Comparison of ENCODE assay signal across 8 cellular contexts in genomic region chr6:158233214-158233795, GRCh38.
A peak's percentile ranks its signal among the peaks of the same experiment; 100 is the strongest.
DNase-seq lines count a peak whose midpoint lies in the region; ATAC-seq and TF ChIP-seq lines count a peak whose summit lies in the region.

No MANE protein-coding gene starts in this region.

- no peaks in the 10 kb centered on the region for H3K9me2 ChIP-seq in DOHH2 (replicated peaks; ENCODE audit: control insufficient read depth, low read length)
- no peaks in the 10 kb centered on the region for H3K9me2 ChIP-seq in Loucy (replicated peaks; ENCODE audit: low read depth, low read length)

- peaks cover 10% of the 10 kb centered on the region for H3K36me3 ChIP-seq in DOHH2 (ENCODE audit: control insufficient read depth, low read length)
- no peaks in the 10 kb centered on the region for H3K36me3 ChIP-seq in Loucy (ENCODE audit: insufficient read depth, low read length)

- TF ChIP-seq CTCF in DOHH2 (IDR thresholded peaks at IDR 0.05; ENCODE audit: low read depth, low read length, poor library complexity, severe bottlenecking) (no peak), Loucy (conservative IDR thresholded peaks at IDR 0.05; ENCODE audit: low read length) (no peak), mesothelial cell of epicardium (IDR thresholded peaks at IDR 0.05; ENCODE audit: unreplicated experiment) (no peak)

- H3K4me1 ChIP-seq in DOHH2 (ENCODE audit: control insufficient read depth, low read length) (peaks cover 27% of the 10 kb centered on the region), Loucy (ENCODE audit: insufficient read depth, low read length, poor library complexity, severe bottlenecking) (no peaks in the 10 kb centered on the region)

- H3F3A ChIP-seq in DOHH2 (ENCODE audit: control insufficient read depth, insufficient read depth), result peaks cover 24% of the 10 kb centered on the region
- H3F3A ChIP-seq in Loucy (ENCODE audit: low read depth), result no peaks in the 10 kb centered on the region

- peak overlapping the region; percentile 3; the same call in 1 of the 2 replicates for H3K27ac ChIP-seq in DOHH2 (ENCODE audit: low read depth, low read length)

- H3K9me3 Mint-ChIP-seq in mesothelial cell of epicardium, result no peaks in the 10 kb centered on the region

- H3K36me3 Mint-ChIP-seq in mesothelial cell of epicardium, result peaks cover 2% of the 10 kb centered on the region

- H3K27ac Mint-ChIP-seq in mesothelial cell of epicardium, result peak overlapping the region; percentile 96

- peaks cover 20% of the 10 kb centered on the region for H3K4me1 Mint-ChIP-seq in mesothelial cell of epicardium

- peak overlapping the region; percentile 54 for H3K9ac ChIP-seq in Loucy (ENCODE audit: low read depth, low read length, poor library complexity, severe bottlenecking)

- H3K4me3 Mint-ChIP-seq in mesothelial cell of epicardium, result peak overlapping the region; percentile 88

- no peak for ATAC-seq in GM19351 (IDR thresholded peaks at IDR 0.05; ENCODE audit: unreplicated experiment)
- ATAC-seq in GM19455 (IDR thresholded peaks at IDR 0.05; ENCODE audit: unreplicated experiment), result no peak

- H3K27me3 Mint-ChIP-seq in mesothelial cell of epicardium (ENCODE audit: low read depth), result no peaks in the 10 kb centered on the region

- H3K4me2 ChIP-seq in DOHH2 (ENCODE audit: low read length) (peak overlapping the region; percentile 100), Loucy (ENCODE audit: low read depth, low read length, poor library complexity, severe bottlenecking) (peak overlapping the region; percentile 84)

- H3K79me2 ChIP-seq in DOHH2 (ENCODE audit: control insufficient read depth, low read length), result peaks cover 68% of the 10 kb centered on the region
- peaks cover 12% of the 10 kb centered on the region; the same call in 1 of the 2 replicates for H3K79me2 ChIP-seq in Loucy (ENCODE audit: insufficient read depth, low read length)

- H3K9me3 ChIP-seq in DOHH2 (ENCODE audit: control insufficient read depth, insufficient read depth, low read length) (no peaks in the 10 kb centered on the region), Loucy (ENCODE audit: insufficient read depth, low read depth, low read length) (no peaks in the 10 kb centered on the region)

- H3K4me3 ChIP-seq in DOHH2 (ENCODE audit: low read length), result peak overlapping the region; percentile 98
- peak overlapping the region; percentile 75 for H3K4me3 ChIP-seq in Loucy (ENCODE audit: low read length, poor library complexity, severe bottlenecking)

- DNase-seq in central memory CD4-positive, alpha-beta T cell, result peak; percentile 8
- DNase-seq in mesothelial cell of epicardium (ENCODE audit: low spot score in 2 of 2, unreplicated experiment in 2 of 2), result no peak
- no peak for DNase-seq in OCI-M1 (lab: John Stamatoyannopoulos, UW)
- no peak for DNase-seq in NCI-H2107 (lab: John Stamatoyannopoulos, UW)

- H4K20me1 ChIP-seq in DOHH2 (ENCODE audit: control insufficient read depth, insufficient read depth, low read depth, low read length) (peaks cover 12% of the 10 kb centered on the region; the same call in 1 of the 2 replicates), Loucy (ENCODE audit: insufficient read depth, low read length, poor library complexity, severe bottlenecking) (peaks cover 5% of the 10 kb centered on the region)

- no peak overlapping the region for H2AFZ ChIP-seq in Loucy (ENCODE audit: low read length)

- H3K27me3 ChIP-seq in DOHH2 (ENCODE audit: control insufficient read depth, low read length), result no peaks in the 10 kb centered on the region
- H3K27me3 ChIP-seq in Loucy (ENCODE audit: insufficient read depth, low read length, poor library complexity, severe bottlenecking), result no peaks in the 10 kb centered on the region
